In the genomic region with DNA sequence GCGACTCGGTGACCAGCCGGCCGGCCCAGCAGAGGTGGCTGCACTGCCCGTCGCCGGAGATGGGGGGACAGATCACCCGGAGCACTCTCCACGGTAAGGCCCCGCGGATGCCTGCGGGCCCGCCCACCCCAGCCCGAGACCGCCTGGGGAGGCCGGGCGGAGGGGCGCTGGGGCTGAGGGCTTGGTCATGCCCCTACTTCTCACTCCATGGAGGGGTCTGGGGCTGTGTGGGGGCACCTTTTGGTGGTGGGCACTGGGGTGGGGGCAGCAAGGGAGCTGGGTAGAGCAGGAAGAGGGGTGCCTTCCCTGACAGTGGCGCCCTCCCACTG, we compare ENCODE assay signal across 9 cellular contexts.
DNase-seq lines count a peak whose midpoint lies in the region; ATAC-seq, FAIRE-seq and TF ChIP-seq lines count a peak whose summit lies in the region.
"Had no signal": no experiment of that assay in that cellular context is flagged by ENCODE, and none has a peak within 500 bp of the region (broad histone marks: within the 10 kb centered on the region; RNA-seq: fewer than 3 reads in every experiment).

No MANE protein-coding gene starts in this region.

- no peak overlapping the region for H3K14ac ChIP-seq in H1 (ENCODE audit: insufficient read length)

- H2AK5ac ChIP-seq in H1 (ENCODE audit: low read depth, low read length) (no peak overlapping the region), mesendoderm (ENCODE audit: low read length) (no peak overlapping the region)

- H2BK120ac ChIP-seq in H1 (replicated peaks; ENCODE audit: low read depth, low read length), result no peak overlapping the region
- no peak overlapping the region for H2BK120ac ChIP-seq in mesendoderm (ENCODE audit: low read depth, low read length)

- H2BK5ac ChIP-seq in H1 (ENCODE audit: low read depth, low read length) (no peak overlapping the region), mesendoderm (ENCODE audit: low read length) (no peak overlapping the region)

- 0% methylated on average over 3 of the region's 19 CpGs for WGBS in A549 (ENCODE audit: missing lambda C conversion rate)
- no CpG with 5 or more reads among the region's 19 CpGs for WGBS in H1 (ENCODE audit: extremely low coverage in 1 of 2, insufficient coverage in 1 of 2, insufficient read length in 1 of 2, insufficient replicate concordance in 2 of 2, low coverage in 1 of 2, low lambda C conversion rate in 2 of 2, missing lambda C conversion rate in 1 of 2), 2 experiments
- no CpG with 5 or more reads among the region's 19 CpGs for WGBS in mesendoderm (ENCODE audit: extremely low coverage, insufficient coverage, low lambda C conversion rate)

- H2BK15ac ChIP-seq in H1 (ENCODE audit: low read length), result no peak overlapping the region
- no peak overlapping the region for H2BK15ac ChIP-seq in mesendoderm (replicated peaks; ENCODE audit: low read depth)

- H3K23me2 ChIP-seq in H1 (ENCODE audit: low read depth, low read length), result peaks cover 3% of the 10 kb centered on the region; the same call in 1 of the 2 replicates

- peak overlapping the region; percentile 55 for H3K4me3 ChIP-seq in A549
- peak overlapping the region; percentile 57 for H3K4me3 ChIP-seq in HUES48 (ENCODE audit: low read depth, low read length)
- H3K4me3 ChIP-seq in H1 (ENCODE audit: extremely low read depth in 1 of 4, insufficient read depth in 2 of 4, low read depth in 3 of 4, low read length in 4 of 4), result peak overlapping the region; percentile 35 to 63 (median 39)
- no peak overlapping the region for H3K4me3 ChIP-seq in mesendoderm (ENCODE audit: low read length)

- FAIRE-seq in A549 (lab: Jason Lieb, UNC), result no peak
- FAIRE-seq in H1 (lab: Jason Lieb, UNC), result no peak

- peak overlapping the region; percentile 57 for H3K4me3 Mint-ChIP-seq in neural crest cell

- DNase-seq in A549 (ENCODE audit: low read depth in 1 of 2, low spot score in 1 of 2) (no peak), H1 (ENCODE audit: low read depth in 1 of 2, low spot score in 2 of 2) (no peak), neural crest cell (ENCODE audit: low read depth, low spot score) (no peak), mesendoderm (no peak), OCI-M2 (lab: John Stamatoyannopoulos, UW; ENCODE audit: unreplicated experiment) (no peak)
- no peak for DNase-seq in effector CD4-positive, alpha-beta T cell
- no peak for DNase-seq in activated effector memory CD4-positive, alpha-beta T cell treated with anti-CD3 and anti-CD28 coated beads, Interleukin-2, amount 50 U/mL, for 16 hours
- DNase-seq: DMS79 had no signal

- no peaks in the 10 kb centered on the region for H3K36me3 Mint-ChIP-seq in neural crest cell (ENCODE audit: low read depth)

- H3K9me3 ChIP-seq in A549 (no peaks in the 10 kb centered on the region), HUES48 (ENCODE audit: control insufficient read depth, insufficient read depth, low read length) (no peaks in the 10 kb centered on the region), H1 (ENCODE audit: insufficient read depth in 2 of 2, low read depth in 1 of 2, low read length in 1 of 2) (no peaks in the 10 kb centered on the region)

- H4K91ac ChIP-seq in H1 (replicated peaks; ENCODE audit: insufficient read length, low read length), result no peak overlapping the region

- no peak overlapping the region for H2AFZ ChIP-seq in H1 (ENCODE audit: low read length)

- H3K36me3 ChIP-seq in HUES48 (ENCODE audit: control insufficient read depth, insufficient read depth, low read length) (no peaks in the 10 kb centered on the region), H1 (ENCODE audit: control insufficient read depth in 2 of 4, insufficient read depth in 4 of 4, low read length in 3 of 4) (no peaks in the 10 kb centered on the region), mesendoderm (ENCODE audit: control insufficient read depth, insufficient read depth, low read length) (no peaks in the 10 kb centered on the region)

- POLR2A ChIA-PET in A549 (lab: Yijun Ruan, JAX) (no interaction called here), H1 (lab: Charles Lee; ENCODE audit: partially characterized antibody) (no interaction called here)

- peaks cover 20% of the 10 kb centered on the region for H3K27me3 ChIP-seq in HUES48 (ENCODE audit: control insufficient read depth, insufficient read depth, low read length)
- H3K27me3 ChIP-seq in H1 (replicated peaks in 1 of 4; ENCODE audit: control insufficient read depth in 3 of 4, extremely low read depth in 1 of 4, insufficient read depth in 3 of 4, low read length in 3 of 4), result peaks cover 0 to 13% (median 10%) of the 10 kb centered on the region in 4 experiments; a peak in 5 of 7 replicates
- H3K27me3 ChIP-seq in mesendoderm (ENCODE audit: insufficient read depth, low read length, poor library complexity), result peaks cover 2% of the 10 kb centered on the region

- H3K4me2 ChIP-seq in A549, result peak overlapping the region; percentile 99
- H3K4me2 ChIP-seq in H1 (ENCODE audit: insufficient read depth in 1 of 2, low read depth in 2 of 2, low read length in 2 of 2), result peak overlapping the region; percentile 71 to 81
- H3K4me2 ChIP-seq in mesendoderm (ENCODE audit: low read length), result no peak overlapping the region

- H3K27ac Mint-ChIP-seq in neural crest cell (ENCODE audit: unreplicated experiment), result no peak overlapping the region

- H2BK20ac ChIP-seq in H1 (ENCODE audit: low read length), result no peak overlapping the region

- no peaks in the 10 kb centered on the region for H3K79me2 ChIP-seq in H1 (ENCODE audit: control insufficient read depth in 1 of 2, insufficient read depth in 2 of 2, low read length in 2 of 2)
- no peaks in the 10 kb centered on the region for H3K79me2 ChIP-seq in mesendoderm (ENCODE audit: control insufficient read depth, insufficient read depth, low read length)

- ATAC-seq in A549, result peak; percentile 14 to 16; a peak in 4 of 6 replicates

- no peak for TF ChIP-seq RAD21 in A549 (conservative IDR thresholded peaks at IDR 0.05 in 1 of 2, IDR thresholded peaks at IDR 0.05 in 1 of 2)
- TF ChIP-seq RAD21 in H1 (IDR thresholded peaks at IDR 0.05 in 1 of 2, conservative IDR thresholded peaks at IDR 0.05 in 1 of 2; ENCODE audit: low read depth in 2 of 2, low read length in 2 of 2), result no peak

- TF ChIP-seq POLR2A in A549 (IDR thresholded peaks at IDR 0.05; ENCODE audit: low read length), result no peak
- no peak for TF ChIP-seq POLR2A in H1 (IDR thresholded peaks at IDR 0.05; ENCODE audit: control extremely low read depth in 1 of 2, low read depth in 2 of 2, low read length in 2 of 2)

- no peak overlapping the region for H3K56ac ChIP-seq in H1 (replicated peaks; ENCODE audit: insufficient read length, low read depth, low read length)
- no peak overlapping the region for H3K56ac ChIP-seq in mesendoderm (ENCODE audit: low read length)

- H3K4me1 Mint-ChIP-seq in neural crest cell, result peaks cover 5% of the 10 kb centered on the region

- TF ChIP-seq EP300 in A549 (IDR thresholded peaks at IDR 0.05) (no peak), H1 (IDR thresholded peaks at IDR 0.05; ENCODE audit: borderline replicate concordance in 1 of 2, low read depth in 2 of 2, low read length in 2 of 2) (no peak)

- no peak overlapping the region for H2BK12ac ChIP-seq in H1 (ENCODE audit: low read depth, low read length)

- TF ChIP-seq CTCF in A549 (IDR thresholded peaks at IDR 0.05), result no peak
- no peak for TF ChIP-seq CTCF in H1 (IDR thresholded peaks at IDR 0.05; ENCODE audit: control extremely low read depth in 1 of 3, insufficient read depth in 1 of 3, low read depth in 1 of 3, low read length in 3 of 3)
- no peak for TF ChIP-seq CTCF in neural crest cell (conservative IDR thresholded peaks at IDR 0.05)

- CTCF ChIA-PET in A549 (lab: Yijun Ruan, JAX), result interaction anchor here (1.2 to 2.2 kb wide), 3 partner anchors 10 to 139 kb away, joined by 3 to 13 read pairs (median 4); no protein-coding TSS in a partner anchor
- CTCF ChIA-PET in H1 (lab: Charles Lee; ENCODE audit: partially characterized antibody), result interaction anchor here (1.6 to 3.1 kb wide), 5 partner anchors 9 to 62 kb away, joined by 4 to 14 read pairs (median 10); a partner anchor contains a TSS

- H4K20me1 ChIP-seq in H1 (replicated peaks in 1 of 2; ENCODE audit: control insufficient read depth in 1 of 2, insufficient read depth in 2 of 2, low read length in 2 of 2), result peaks cover 0 to 2% of the 10 kb centered on the region in 2 experiments

- H3K27ac ChIP-seq in A549 (peak overlapping the region; percentile 49 to 77; a peak in 5 of 6 replicates), HUES48 (ENCODE audit: low read depth, low read length) (no peak overlapping the region), H1 (ENCODE audit: low read depth, low read length) (no peak overlapping the region), mesendoderm (ENCODE audit: low read depth, low read length) (no peak overlapping the region)

- H4K8ac ChIP-seq in H1 (ENCODE audit: extremely low read depth, insufficient read depth, low read length) (no peak overlapping the region), mesendoderm (ENCODE audit: low read depth, low read length) (no peak overlapping the region)

- H3K79me1 ChIP-seq in H1 (ENCODE audit: low read depth, low read length) (no peaks in the 10 kb centered on the region), mesendoderm (ENCODE audit: low read length) (no peaks in the 10 kb centered on the region)

- no peak overlapping the region for H3K18ac ChIP-seq in H1 (ENCODE audit: extremely low read depth, low read length)
- no peak overlapping the region for H3K18ac ChIP-seq in mesendoderm (ENCODE audit: low read length)

- H3K27me3 Mint-ChIP-seq in neural crest cell (ENCODE audit: low read depth), result peaks cover 8% of the 10 kb centered on the region

- H3K9me3 Mint-ChIP-seq in neural crest cell, result no peaks in the 10 kb centered on the region

- H3K4ac ChIP-seq in H1 (replicated peaks; ENCODE audit: insufficient read length, low read depth, low read length), result no peak overlapping the region
- no peak overlapping the region for H3K4ac ChIP-seq in mesendoderm (ENCODE audit: low read depth, low read length)

- H4K5ac ChIP-seq in H1 (ENCODE audit: insufficient read length, low read depth, low read length) (no peak overlapping the region), mesendoderm (ENCODE audit: low read length) (no peak overlapping the region)

- H3K4me1 ChIP-seq in A549, result peaks cover 9% of the 10 kb centered on the region; the same call in 2 of the 3 replicates
- peaks cover 3% of the 10 kb centered on the region; the same call in 1 of the 2 replicates for H3K4me1 ChIP-seq in HUES48 (ENCODE audit: control insufficient read depth, insufficient read depth, low read length)
- H3K4me1 ChIP-seq in H1 (replicated peaks in 1 of 4; ENCODE audit: control insufficient read depth in 3 of 4, insufficient read depth in 4 of 4, low read length in 3 of 4), result peaks cover 0 to 6% (median 0%) of the 10 kb centered on the region in 4 experiments; a peak in 3 of 7 replicates
- H3K4me1 ChIP-seq in mesendoderm (ENCODE audit: control insufficient read depth, low read depth, low read length), result no peaks in the 10 kb centered on the region

- H3K9ac ChIP-seq in HUES48 (ENCODE audit: low read depth, low read length) (no peak overlapping the region), H1 (replicated peaks in 1 of 4; ENCODE audit: extremely low read depth in 1 of 4, low read depth in 3 of 4, low read length in 3 of 4) (no peak overlapping the region), mesendoderm (ENCODE audit: low read length) (no peak overlapping the region)

- H3K23ac ChIP-seq in H1 (ENCODE audit: insufficient read length), result no peak overlapping the region
- H3K23ac ChIP-seq in mesendoderm (ENCODE audit: low read length), result no peak overlapping the region

TF ChIP-seq in H1, 55 proteins besides CTCF, POLR2A, EP300 and RAD21 (continues in another document):
- no peak for TF ChIP-seq BCL11A (IDR thresholded peaks at IDR 0.05; ENCODE audit: low read depth in 2 of 2, low read length in 2 of 2)

Comparison
In these comparisons a context has a peak if more than half of its experiments do, and no peak if none do; other contexts are left out.
1. H3K27ac ChIP-seq: peak in A549 (2 of 2); none in HUES48 (single experiment), H1 (single experiment) and mesendoderm (single experiment).